1 cellular context compared by ENCODE assay signal in genomic region chr3:175977968-175978752, GRCh38.
TF ChIP-seq lines count a peak whose summit lies in the region.

No MANE protein-coding gene starts in this region.

TF ChIP-seq in IMR-90, 13 proteins besides CTCF, POLR2A, EP300 and RAD21 (continued from another document):
- TF ChIP-seq FOS (IDR thresholded peaks at IDR 0.05; ENCODE audit: low read depth, low read length), result no peak
- TF ChIP-seq MXI1 (IDR thresholded peaks at IDR 0.05; ENCODE audit: borderline replicate concordance, low read depth, low read length), result no peak
- TF ChIP-seq NFE2L2 (IDR thresholded peaks at IDR 0.05; ENCODE audit: low read depth, low read length), result no peak
